In the genomic region with DNA sequence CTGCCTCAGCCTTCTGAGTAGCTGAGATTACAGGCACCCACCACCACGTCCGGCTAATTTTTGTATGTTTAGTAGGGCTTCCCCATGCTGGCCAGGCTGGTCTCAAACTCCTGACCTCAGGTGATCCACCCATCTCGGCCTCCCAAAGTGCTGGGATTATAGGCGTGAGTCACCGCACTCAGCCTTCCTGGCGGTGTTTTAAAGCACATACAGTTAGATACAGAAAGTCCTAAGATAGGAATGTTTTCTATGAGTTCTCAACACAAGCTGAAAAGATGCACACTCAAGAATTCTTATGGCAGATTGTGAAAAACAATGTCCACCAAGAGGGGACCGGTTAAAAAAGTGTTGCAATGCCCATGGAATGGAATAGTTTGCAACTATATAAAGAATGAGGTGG, we compare ENCODE assay signal across 13 cellular contexts. TPM values are rescaled to one million over a fixed set of nuclear protein-coding genes. Genes with fewer than 3 reads are reported as not detected.
"Had no signal": no experiment of that assay in that cellular context is flagged by ENCODE, and none has a peak within 500 bp of the region (broad histone marks: within the 10 kb centered on the region; RNA-seq: fewer than 3 reads in every experiment).

No MANE protein-coding gene starts in this region.

RNA-seq across cellular contexts. Expression of a gene that starts 3.3 kb away (rescaled TPM):
- total RNA-seq: chondrocyte, endothelial cell of umbilical vein, kidney epithelial cell, osteoblast, progenitor cell of endocrine pancreas had no signal
- polyA plus RNA-seq: endothelial cell of umbilical vein; naive thymus-derived CD4-positive, alpha-beta T cell had no signal

RNA-seq across cellular contexts. Expression of a gene that starts 23.2 kb away (rescaled TPM):
- total RNA-seq: chondrocyte; dermis blood vessel endothelial cell; gastrocnemius medialis; glomerular endothelial cell; left cardiac atrium; lower leg skin; naive thymus-derived CD4-positive, alpha-beta T cell; osteoblast; right atrium auricular region; sciatic nerve had no signal
- polyA plus RNA-seq: naive thymus-derived CD4-positive, alpha-beta T cell had no signal
